Comparison of ENCODE assay signal across 24 cellular contexts in genomic region chr12:46240436-46240835, GRCh38.
"Had no signal": no experiment of that assay in that cellular context is flagged by ENCODE, and none has a peak within 500 bp of the region (broad histone marks: within the 10 kb centered on the region; RNA-seq: fewer than 3 reads in every experiment).

No MANE protein-coding gene starts in this region.

- H3K27me3 ChIP-seq: foreskin keratinocyte, hepatocyte, neural progenitor cell, sigmoid colon, upper lobe of right lung had no signal

- H3K9me3 Mint-ChIP-seq: activated T-cell treated with anti-CD3 and anti-CD28 coated beads, Interleukin-2, amount 50 U/mL, for 72 hours; immature natural killer cell had no signal

- DNase-seq: activated CD4-positive, CD25-positive, alpha-beta regulatory T cell treated with anti-CD3 and anti-CD28 coated beads, Interleukin-2, amount 50 U/mL, for 72 hours; activated CD8-positive, alpha-beta memory T cell treated with anti-CD3 and anti-CD28 coated beads, Interleukin-2, amount 50 U/mL, for 48 hours; activated effector memory CD4-positive, alpha-beta T cell treated with Interleukin-2 at 50 U/mL for 16 hours; activated naive CD4-positive, alpha-beta T cell treated with anti-CD3 and anti-CD28 coated beads, Interleukin-2, amount 10 ng/mL, durations not matched to agents 7 days and 5 days; activated T-cell treated with anti-CD3 and anti-CD28 coated beads, Interleukin-2, amount 50 U/mL, for 72 hours; amygdala; effector CD4-positive, alpha-beta T cell; erythroblast; foreskin keratinocyte; immature natural killer cell; naive B cell; posterior cingulate gyrus; sigmoid colon; stimulated activated CD4-positive, alpha-beta T cell treated with anti-CD3 and anti-CD28 coated beads, Interleukin-2, amount 100 ng/mL, for 48 hours; stimulated activated CD8-positive, alpha-beta memory T cell treated with anti-CD3 and anti-CD28 coated beads, Interleukin-4, amount 100 ng/mL, for 48 hours; stimulated activated naive CD4-positive, alpha-beta T cell treated with Interleukin-2 at 50 U/mL for 16 hours; upper lobe of right lung had no signal

- H3K4me3 ChIP-seq: hepatocyte, lung, neural progenitor cell, sigmoid colon, upper lobe of right lung had no signal

- H3K9me3 ChIP-seq: sigmoid colon, upper lobe of right lung had no signal

- H3K4me3 Mint-ChIP-seq: activated naive CD4-positive, alpha-beta T cell treated with anti-CD3 and anti-CD28 coated beads, Interleukin-2, amount 10 ng/mL, durations not matched to agents 7 days and 5 days; activated T-cell treated with anti-CD3 and anti-CD28 coated beads, Interleukin-2, amount 50 U/mL, for 72 hours; dendritic cell treated with granulocyte-macrophage colony-stimulating factor and Interleukin-4, amounts not matched to agents 40 ng/mL and 50 ng/mL, for 4 days; neural progenitor cell had no signal

- H3K4me2 ChIP-seq: hepatocyte, neural progenitor cell had no signal

- H3K27ac ChIP-seq: foreskin keratinocyte, hepatocyte, neural progenitor cell, sigmoid colon, upper lobe of right lung, VCaP had no signal

- H3K9ac ChIP-seq: neural progenitor cell had no signal

- H2AFZ ChIP-seq: hepatocyte, neural progenitor cell had no signal

- ATAC-seq: activated T-cell treated with anti-CD3 and anti-CD28 coated beads, Interleukin-2, amount 50 U/mL, for 72 hours; foreskin keratinocyte; left lobe of liver; SK-N-SH treated with all-trans-retinoic acid at 6 μM for 48 hours; upper lobe of right lung had no signal

- H3K27ac Mint-ChIP-seq: activated naive CD4-positive, alpha-beta T cell treated with anti-CD3 and anti-CD28 coated beads, Interleukin-2, amount 10 ng/mL, durations not matched to agents 7 days and 5 days; activated T-cell treated with anti-CD3 and anti-CD28 coated beads, Interleukin-2, amount 50 U/mL, for 72 hours; dendritic cell treated with granulocyte-macrophage colony-stimulating factor and Interleukin-4, amounts not matched to agents 40 ng/mL and 50 ng/mL, for 4 days; neural progenitor cell had no signal

- H3K4me1 Mint-ChIP-seq: neural progenitor cell had no signal

- H3K4me1 ChIP-seq: foreskin keratinocyte, neural progenitor cell, upper lobe of right lung had no signal

- H3K27me3 Mint-ChIP-seq: activated naive CD4-positive, alpha-beta T cell treated with anti-CD3 and anti-CD28 coated beads, Interleukin-2, amount 10 ng/mL, durations not matched to agents 7 days and 5 days; dendritic cell treated with granulocyte-macrophage colony-stimulating factor and Interleukin-4, amounts not matched to agents 40 ng/mL and 50 ng/mL, for 4 days; naive B cell had no signal

- H3K36me3 ChIP-seq: upper lobe of right lung had no signal
